ENCODE assay signal across 8 cellular contexts in genomic region chr13:46648166-46648607, GRCh38.
DNase-seq lines count a peak whose midpoint lies in the region; ATAC-seq and TF ChIP-seq lines count a peak whose summit lies in the region.

No MANE protein-coding gene starts in this region.

- no peak for TF ChIP-seq POLR2A in Peyer's patch (IDR thresholded peaks at IDR 0.05)
- TF ChIP-seq POLR2A in gastrocnemius medialis (IDR thresholded peaks at IDR 0.05), result no peak

- intact Hi-C loops in gastrocnemius medialis (cut with DNase I; ENCODE audit: low total_unique reads), result no loop called here

- H3K4me3 Mint-ChIP-seq in memory B cell, result peak overlapping the region; percentile 63

- no peaks in the 10 kb centered on the region for H3K9me3 Mint-ChIP-seq in memory B cell

- no peaks in the 10 kb centered on the region for H3K36me3 ChIP-seq in Peyer's patch
- no peaks in the 10 kb centered on the region for H3K36me3 ChIP-seq in gastrocnemius medialis

- H3K4me1 Mint-ChIP-seq in memory B cell, result peaks cover 30% of the 10 kb centered on the region

- H3K27me3 ChIP-seq in Peyer's patch, result no peaks in the 10 kb centered on the region
- H3K27me3 ChIP-seq in gastrocnemius medialis, result no peaks in the 10 kb centered on the region

- H3K4me1 ChIP-seq in Peyer's patch, result peaks cover 0 to 19% (median 0%) of the 10 kb centered on the region in 4 donors
- peaks cover 2 to 9% of the 10 kb centered on the region in 2 donors for H3K4me1 ChIP-seq in gastrocnemius medialis

- H3K9me3 ChIP-seq in Peyer's patch (no peaks in the 10 kb centered on the region), gastrocnemius medialis (no peaks in the 10 kb centered on the region)

- ATAC-seq in GM19455 (IDR thresholded peaks at IDR 0.05; ENCODE audit: unreplicated experiment), result peak; percentile 87
- ATAC-seq in HG03354 (IDR thresholded peaks at IDR 0.05; ENCODE audit: poor library complexity, severe bottlenecking, unreplicated experiment), result peak; percentile 91
- peak; percentile 81 for ATAC-seq in memory B cell (ENCODE audit: low read depth)
- no peak for ATAC-seq in gastrocnemius medialis

- H3K36me3 Mint-ChIP-seq in memory B cell, result peaks cover 6% of the 10 kb centered on the region

- H3K27me3 Mint-ChIP-seq in memory B cell, result no peaks in the 10 kb centered on the region

- peak; percentile 51 for DNase-seq in ELF-1 (ENCODE audit: low read depth, low spot score)
- peak in 2 of 3 donors; percentile 39 to 83 for DNase-seq in Peyer's patch
- peak; percentile 16 to 25 for DNase-seq in memory B cell (ENCODE audit: low spot score in 2 of 2)
- DNase-seq in SHP77 (lab: John Stamatoyannopoulos, UW), result no peak
- no peak for DNase-seq in NCI-H2196 (lab: John Stamatoyannopoulos, UW; ENCODE audit: unreplicated experiment)
- DNase-seq in gastrocnemius medialis, result no peak

- in situ Hi-C loops in gastrocnemius medialis (cut with MboI; ENCODE audit: low sequenced_read_pairs in 4 of 4), result no loop called here

- peak in 1 of 6 experiments; percentile 7 for TF ChIP-seq CTCF in Peyer's patch (IDR thresholded peaks at IDR 0.05)
- TF ChIP-seq CTCF in gastrocnemius medialis (IDR thresholded peaks at IDR 0.05 in 4 of 5, conservative IDR thresholded peaks at IDR 0.05 in 1 of 5), result no peak

- H3K27ac Mint-ChIP-seq in memory B cell, result peak overlapping the region; percentile 73

- no peak overlapping the region for H3K4me3 ChIP-seq in Peyer's patch
- H3K4me3 ChIP-seq in gastrocnemius medialis, result no peak overlapping the region

- peak overlapping the region in 1 of 4 donors; percentile 36 for H3K27ac ChIP-seq in Peyer's patch
- no peak overlapping the region for H3K27ac ChIP-seq in gastrocnemius medialis

Comparison
In these comparisons a context has a peak if more than half of its experiments do, and no peak if none do; other contexts are left out.
1. DNase-seq: peak in ELF-1 (single experiment), Peyer's patch (2 of 3) and memory B cell (2 of 2); none in SHP77 (0 of 2), NCI-H2196 (single experiment) and gastrocnemius medialis (0 of 2).
2. ATAC-seq: peak in GM19455 (single experiment), HG03354 (single experiment) and memory B cell (single experiment); none in gastrocnemius medialis (0 of 2).